Comparison of ENCODE assay signal across 8 cellular contexts in the genomic region with DNA sequence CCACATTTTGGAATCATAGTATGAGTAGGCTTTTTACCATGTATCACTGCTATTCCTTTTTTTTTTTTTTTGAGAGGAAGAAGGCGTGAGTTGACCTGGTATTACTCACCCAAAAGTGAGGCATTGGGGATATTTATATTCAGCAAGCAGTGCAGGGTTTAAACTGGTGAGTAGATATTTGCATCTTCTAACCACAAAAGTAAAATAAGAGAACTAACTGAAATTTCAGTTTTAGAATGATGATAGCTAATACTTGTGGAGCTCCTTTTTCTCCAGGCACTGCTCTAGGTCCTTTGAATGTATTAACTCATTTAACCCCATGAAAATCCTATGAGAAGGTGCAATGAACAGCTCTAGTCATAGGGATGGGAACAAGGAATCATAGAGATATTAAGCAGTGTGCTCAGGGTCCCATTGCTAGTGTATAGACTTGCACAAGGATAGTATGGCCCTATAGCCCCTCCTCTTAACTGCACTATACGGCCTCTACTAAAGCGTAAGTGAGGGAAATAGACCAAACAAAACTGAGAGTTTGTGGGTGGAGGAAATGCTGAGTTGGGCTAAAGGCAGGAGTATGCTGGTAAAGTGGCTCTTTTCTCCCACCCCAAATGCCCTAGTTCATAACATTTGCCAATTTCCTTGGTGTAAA.
DNase-seq lines count a peak whose midpoint lies in the region; ATAC-seq and TF ChIP-seq lines count a peak whose summit lies in the region.

No MANE protein-coding gene starts in this region.

- no peak overlapping the region for H3K4me3 ChIP-seq in brain microvascular endothelial cell (ENCODE audit: low read depth, low read length)
- H3K4me3 ChIP-seq in upper lobe of right lung, result no peak overlapping the region

- DNase-seq in brain microvascular endothelial cell, result peak; percentile 35
- DNase-seq in upper lobe of right lung, result no peak
- no peak for DNase-seq in occipital lobe (lab: John Stamatoyannopoulos, UW)
- DNase-seq in DMS 273 (lab: John Stamatoyannopoulos, UW; ENCODE audit: unreplicated experiment), result no peak
- DNase-seq in stimulated activated naive CD4-positive, alpha-beta T cell treated with Interleukin-2 at 50 U/mL for 16 hours (lab: John Stamatoyannopoulos, UW), result no peak

- peaks cover 12% of the 10 kb centered on the region for H3K4me1 ChIP-seq in upper lobe of right lung

- ATAC-seq in GM18502 (IDR thresholded peaks at IDR 0.05; ENCODE audit: poor library complexity, unreplicated experiment), result peak; percentile 66
- peak; percentile 57 for ATAC-seq in GM21737 (IDR thresholded peaks at IDR 0.05; ENCODE audit: unreplicated experiment)
- no peak for ATAC-seq in upper lobe of right lung

- H3K27ac ChIP-seq in KOPT-K1 (ENCODE audit: low read depth, low read length, poor library complexity, severe bottlenecking), result peak overlapping the region; percentile 98
- no peak overlapping the region for H3K27ac ChIP-seq in brain microvascular endothelial cell
- no peak overlapping the region for H3K27ac ChIP-seq in upper lobe of right lung

- no peaks in the 10 kb centered on the region for H3K36me3 ChIP-seq in KOPT-K1 (ENCODE audit: insufficient read depth, low read length)
- no peaks in the 10 kb centered on the region for H3K36me3 ChIP-seq in brain microvascular endothelial cell (replicated peaks)
- H3K36me3 ChIP-seq in upper lobe of right lung, result no peaks in the 10 kb centered on the region

- in situ Hi-C loops in brain microvascular endothelial cell (cut with HindIII; ENCODE audit: low pct_ligation_motif_present, low sequenced_read_pairs), result no loop called here

- H3K9me3 ChIP-seq in KOPT-K1 (ENCODE audit: insufficient read depth, low read length, poor library complexity, severe bottlenecking), result peaks cover 6% of the 10 kb centered on the region
- H3K9me3 ChIP-seq in upper lobe of right lung, result no peaks in the 10 kb centered on the region

- intact Hi-C loops in upper lobe of right lung (cut with DNase I), result no loop called here

- H3K27me3 ChIP-seq in brain microvascular endothelial cell (replicated peaks) (no peaks in the 10 kb centered on the region), upper lobe of right lung (no peaks in the 10 kb centered on the region)

- TF ChIP-seq CTCF in brain microvascular endothelial cell (IDR thresholded peaks at IDR 0.05; ENCODE audit: low read depth, low read length, missing control alignments) (no peak), upper lobe of right lung (IDR thresholded peaks at IDR 0.05) (no peak)
